In genomic region chr15:97968380-97968779, GRCh38 we compare ENCODE assay signal across 17 cellular contexts. TPM values are rescaled to one million over a fixed set of nuclear protein-coding genes. Genes with fewer than 3 reads are reported as not detected.
DNase-seq lines count a peak whose midpoint lies in the region; ATAC-seq, FAIRE-seq and TF ChIP-seq lines count a peak whose summit lies in the region.
"Had no signal": no experiment of that assay in that cellular context is flagged by ENCODE, and none has a peak within 500 bp of the region (broad histone marks: within the 10 kb centered on the region; RNA-seq: fewer than 3 reads in every experiment).

No MANE protein-coding gene starts in this region.

- no peak overlapping the region for H3K23ac ChIP-seq in IMR-90 (ENCODE audit: low read depth, low read length)

- no peak overlapping the region for H3K56ac ChIP-seq in IMR-90 (ENCODE audit: extremely low read depth, insufficient read depth, low read length)

- H3K18ac ChIP-seq in IMR-90 (ENCODE audit: low read depth, low read length), result no peak overlapping the region

- peak overlapping the region; percentile 30; the same call in 1 of the 2 replicates for H3K4me2 ChIP-seq in IMR-90 (ENCODE audit: low read depth, low read length)
- H3K4me2 ChIP-seq: smooth muscle cell had no signal

- no peak overlapping the region for H2BK20ac ChIP-seq in IMR-90 (ENCODE audit: low read depth, low read length)

- TF ChIP-seq POLR2A in IMR-90 (IDR thresholded peaks at IDR 0.05; ENCODE audit: low read depth, low read length), result no peak

- no CpG with 5 or more reads among the region's 1 CpG for WGBS in IMR-90 (ENCODE audit: extremely low coverage in 2 of 2, insufficient read length in 1 of 2), 2 experiments

- no peaks in the 10 kb centered on the region for H3K9me3 Mint-ChIP-seq in chondrocyte (ENCODE audit: low read depth)

- peak overlapping the region; percentile 57 for H2BK5ac ChIP-seq in IMR-90 (ENCODE audit: low read depth, low read length, poor library complexity, severe bottlenecking)

- H2AFZ ChIP-seq in IMR-90 (replicated peaks; ENCODE audit: low read length, poor library complexity), result no peak overlapping the region

- H3K27me3 ChIP-seq in AG04450 (ENCODE audit: control insufficient read depth, insufficient read depth, low read length) (no peaks in the 10 kb centered on the region), IMR-90 (ENCODE audit: control insufficient read depth, insufficient read depth, low read length) (no peaks in the 10 kb centered on the region)
- H3K27me3 ChIP-seq: stomach had no signal

- no peak overlapping the region for H3K4me3 Mint-ChIP-seq in chondrocyte (ENCODE audit: unreplicated experiment)
- H3K4me3 Mint-ChIP-seq: activated CD8-positive, alpha-beta memory T cell treated with anti-CD3 and anti-CD28 coated beads, Interleukin-2, amount 10 ng/mL, durations not matched to agents 7 days and 5 days had no signal

- H3K14ac ChIP-seq in IMR-90 (replicated peaks; ENCODE audit: low read depth, low read length), result no peak overlapping the region

- H2BK120ac ChIP-seq in IMR-90 (ENCODE audit: low read depth, low read length), result no peak overlapping the region

- BruUV-seq in IMR-90 (replicated peaks; lab: Mats Ljungman, UMichigan), result no TSS peak

- no peak overlapping the region for H2AK5ac ChIP-seq in IMR-90 (ENCODE audit: low read depth, low read length)

- H3K4me3 ChIP-seq in AG04450 (ENCODE audit: low read depth, low read length) (no peak overlapping the region), IMR-90 (ENCODE audit: insufficient read depth, low read depth, low read length) (no peak overlapping the region), choroid plexus epithelial cell (ENCODE audit: low read depth, low read length) (no peak overlapping the region)
- H3K4me3 ChIP-seq: smooth muscle cell, stomach had no signal

- H3K27ac Mint-ChIP-seq in chondrocyte (ENCODE audit: unreplicated experiment), result no peak overlapping the region
- H3K27ac Mint-ChIP-seq: activated CD8-positive, alpha-beta memory T cell treated with anti-CD3 and anti-CD28 coated beads, Interleukin-2, amount 10 ng/mL, durations not matched to agents 7 days and 5 days had no signal

- no peak overlapping the region for H3K9ac ChIP-seq in IMR-90 (ENCODE audit: low read depth, low read length)

- intact Hi-C loops in IMR-90 (cut with micrococcal nuclease), result no loop called here

- no peak for FAIRE-seq in GM19239 (lab: Jason Lieb, UNC)
- FAIRE-seq: GM12891 had no signal

- dilution Hi-C loops in IMR-90 (cut with HindIII; ENCODE audit: low sequenced_read_pairs, unreplicated experiment), result no loop called here

- ATAC-seq in IMR-90 (ENCODE audit: low read depth), result peak; percentile 91
- ATAC-seq: activated CD8-positive, alpha-beta memory T cell treated with anti-CD3 and anti-CD28 coated beads, Interleukin-2, amount 10 ng/mL, durations not matched to agents 7 days and 5 days had no signal

- no peak overlapping the region; a peak in 1 of 4 replicates for H4K8ac ChIP-seq in IMR-90 (ENCODE audit: low read depth in 2 of 2, low read length in 2 of 2)

- no peak overlapping the region for H4K5ac ChIP-seq in IMR-90 (ENCODE audit: low read depth, low read length)

- in situ Hi-C loops in IMR-90 (cut with MboI; ENCODE audit: low sequenced_read_pairs), result no loop called here

- peaks cover 8% of the 10 kb centered on the region for H3K36me3 ChIP-seq in IMR-90 (ENCODE audit: control insufficient read depth, insufficient read depth, low read length)

- no peaks in the 10 kb centered on the region for H3K27me3 Mint-ChIP-seq in chondrocyte (ENCODE audit: low read depth)
- H3K27me3 Mint-ChIP-seq: activated CD8-positive, alpha-beta memory T cell treated with anti-CD3 and anti-CD28 coated beads, Interleukin-2, amount 10 ng/mL, durations not matched to agents 7 days and 5 days had no signal

- POLR2A ChIA-PET in AG04450 (lab: Yijun Ruan, JAX) (no interaction called here), IMR-90 (lab: Charles Lee; ENCODE audit: unreplicated experiment) (no interaction called here)

- no peaks in the 10 kb centered on the region for H4K20me1 ChIP-seq in IMR-90 (ENCODE audit: insufficient read depth, low read length)

- H3K4ac ChIP-seq in IMR-90 (ENCODE audit: low read depth, low read length), result no peak overlapping the region

- H3K4me1 Mint-ChIP-seq in chondrocyte (ENCODE audit: low read depth), result peaks cover 11% of the 10 kb centered on the region
- H3K4me1 Mint-ChIP-seq: activated CD8-positive, alpha-beta memory T cell treated with anti-CD3 and anti-CD28 coated beads, Interleukin-2, amount 10 ng/mL, durations not matched to agents 7 days and 5 days had no signal

- CTCF ChIA-PET in AG04450 (lab: Charles Lee), result no interaction called here
- CTCF ChIA-PET in IMR-90 (lab: Yijun Ruan, JAX), result no interaction called here

- H3K27ac ChIP-seq in AG04450 (ENCODE audit: low read depth, low read length) (no peak overlapping the region), IMR-90 (ENCODE audit: insufficient read depth, low read length) (no peak overlapping the region)

- peaks cover 0 to 8% of the 10 kb centered on the region in 2 experiments; a peak in 1 of 4 replicates for H3K79me1 ChIP-seq in IMR-90 (ENCODE audit: low read depth in 1 of 2, low read length in 2 of 2)

- H3K9me3 ChIP-seq in AG04450 (ENCODE audit: control insufficient read depth, insufficient read depth, low read length), result no peaks in the 10 kb centered on the region
- no peaks in the 10 kb centered on the region for H3K9me3 ChIP-seq in IMR-90 (ENCODE audit: control insufficient read depth, insufficient read depth, low read length)
- H3K9me3 ChIP-seq: stomach had no signal

- H4K91ac ChIP-seq in IMR-90 (ENCODE audit: insufficient read depth, low read depth, low read length), result no peak overlapping the region

- H3K4me1 ChIP-seq in IMR-90 (ENCODE audit: control insufficient read depth, insufficient read depth, low read length), result peaks cover 13% of the 10 kb centered on the region

- H3K9me1 ChIP-seq in IMR-90 (ENCODE audit: insufficient read depth, low read length), result no peaks in the 10 kb centered on the region

- TF ChIP-seq RAD21 in IMR-90 (IDR thresholded peaks at IDR 0.05; ENCODE audit: low read length), result no peak

- H2AK9ac ChIP-seq in IMR-90 (replicated peaks; ENCODE audit: low read depth, low read length, poor library complexity), result no peak overlapping the region

- peak; percentile 59 for DNase-seq in AG04450 (ENCODE audit: low read depth, low spot score)
- DNase-seq in IMR-90, result peak; percentile 90
- DNase-seq in choroid plexus epithelial cell (ENCODE audit: low read depth), result peak; percentile 32
- peak; percentile 50 for DNase-seq in kidney tubule cell (ENCODE audit: low spot score)
- no peak for DNase-seq in germinal center (ENCODE audit: low spot score)
- DNase-seq in ureter (ENCODE audit: low spot score), result no peak
- no peak for DNase-seq in GM19239 (ENCODE audit: insufficient read length, low spot score)
- no peak for DNase-seq in chondrocyte (ENCODE audit: low spot score)
- DNase-seq: activated CD8-positive, alpha-beta memory T cell treated with anti-CD3 and anti-CD28 coated beads, Interleukin-2, amount 10 ng/mL, durations not matched to agents 7 days and 5 days; AML-193; caudate nucleus; mesendoderm; NCI-H1105; NCI-H2227 treated with DMSO at 0.1 percent for 48 hours; stomach had no signal

- H2BK15ac ChIP-seq in IMR-90 (ENCODE audit: low read depth, low read length), result no peak overlapping the region

- TF ChIP-seq CTCF in AG04450 (IDR thresholded peaks at IDR 0.05; ENCODE audit: low read depth, low read length) (no peak), IMR-90 (conservative IDR thresholded peaks at IDR 0.05; ENCODE audit: low read depth, low read length) (no peak), choroid plexus epithelial cell (conservative IDR thresholded peaks at IDR 0.05; ENCODE audit: low read depth, low read length) (no peak), chondrocyte (IDR thresholded peaks at IDR 0.05) (no peak)

- H3K36me3 Mint-ChIP-seq in chondrocyte (ENCODE audit: low read depth), result peaks cover 23% of the 10 kb centered on the region
- H3K36me3 Mint-ChIP-seq: activated CD8-positive, alpha-beta memory T cell treated with anti-CD3 and anti-CD28 coated beads, Interleukin-2, amount 10 ng/mL, durations not matched to agents 7 days and 5 days had no signal

TF ChIP-seq in IMR-90, 13 proteins besides CTCF, POLR2A, EP300 and RAD21:
- peak; percentile 29; the same call in 1 of the 2 replicates for TF ChIP-seq FOS (IDR thresholded peaks at IDR 0.05; ENCODE audit: low read depth, low read length)
- peak; percentile 53 for TF ChIP-seq CEBPB (IDR thresholded peaks at IDR 0.05; ENCODE audit: low read depth, low read length)
- no peak for TF ChIP-seq RCOR1 (IDR thresholded peaks at IDR 0.05; ENCODE audit: insufficient replicate concordance, low read length)

RNA-seq across cellular contexts. Expression of gene ARRDC4, which starts 7.9 kb away (rescaled TPM):
- polyA plus RNA-seq in AG04450 (2011; rRNA removed), result 7.5 and 9.2 TPM in 2 replicates
- 4.8 and 5.2 TPM in 2 replicates for polyA minus RNA-seq in AG04450 (2011; rRNA and poly(A)+ RNA removed)
- 9.1 and 10.6 TPM in 2 replicates for total RNA-seq in IMR-90 (2012; rRNA removed)
- polyA plus RNA-seq in IMR-90 (2012; rRNA removed), result 4.0 and 5.3 TPM in 2 replicates
- polyA plus RNA-seq in IMR-90 (2012; cell fraction: cytosol; rRNA removed), result 2.3 and 2.8 TPM in 2 replicates
- 2.0 and 6.0 TPM in 2 replicates for polyA plus RNA-seq in IMR-90 (2012; cell fraction: nucleus; rRNA removed; ENCODE audit: low replicate concordance)
- 13.6 TPM for total RNA-seq in ureter
- 4.9 to 20.6 TPM (median 5.5 TPM) in 3 replicates for total RNA-seq in chondrocyte

Comparison
In these comparisons a context has a peak if more than half of its experiments do, and no peak if none do; other contexts are left out.
1. DNase-seq: peak in AG04450 (single experiment), IMR-90 (single experiment), choroid plexus epithelial cell (single experiment) and kidney tubule cell (single experiment); none in germinal center (single experiment), ureter (single experiment), GM19239 (single experiment) and chondrocyte (single experiment).